9 cellular contexts compared by ENCODE assay signal in genomic region chr7:117871778-117872538, GRCh38. TPM values are rescaled to one million over a fixed set of nuclear protein-coding genes. Genes with fewer than 3 reads are reported as not detected.
A peak's percentile ranks its signal among the peaks of the same experiment; 100 is the strongest.
DNase-seq lines count a peak whose midpoint lies in the region; ATAC-seq lines count a peak whose summit lies in the region.
"Had no signal": no experiment of that assay in that cellular context is flagged by ENCODE, and none has a peak within 500 bp of the region (broad histone marks: within the 10 kb centered on the region; RNA-seq: fewer than 3 reads in every experiment).

No MANE protein-coding gene starts in this region.

- no peaks in the 10 kb centered on the region for H3K9me3 ChIP-seq in HAP-1

- in situ Hi-C loops in HAP-1 (cut with MboI; ENCODE audit: low sequenced_read_pairs) = no loop called here

- H3K36me3 ChIP-seq in HAP-1 (replicated peaks) = no peaks in the 10 kb centered on the region

- no peaks in the 10 kb centered on the region for H3K27me3 ChIP-seq in HAP-1 (ENCODE audit: low read depth)

- DNase-seq in HAP-1 (ENCODE audit: low spot score in 2 of 2) (peak; percentile 57 to 71), sciatic nerve (ENCODE audit: low spot score) (peak; percentile 61), NCI-H82 (lab: John Stamatoyannopoulos, UW) (no peak), OCI-M2 (lab: John Stamatoyannopoulos, UW; ENCODE audit: unreplicated experiment) (no peak), SK-N-DZ (ENCODE audit: low spot score) (no peak)

- H3K4me1 ChIP-seq in HAP-1 = peaks cover 33% of the 10 kb centered on the region

- H3K4me3 ChIP-seq in HAP-1 (peak overlapping the region; percentile 72), iPS-11a (ENCODE audit: low read depth, low read length) (peak overlapping the region; percentile 77)

- intact Hi-C loops in sciatic nerve (cut with DNase I) = no loop called here

- H3K27ac ChIP-seq in angular gyrus (ENCODE audit: low read depth, low read length) = peak overlapping the region; percentile 96
- H3K27ac ChIP-seq: epithelial cell of prostate had no signal

- ATAC-seq in sciatic nerve (peak; percentile 76), GM21526 (IDR thresholded peaks at IDR 0.05; ENCODE audit: low FRiP score, unreplicated experiment) (no peak)

RNA-seq across cellular contexts. Expression of gene CTTNBP2, which starts 1.3 kb away (rescaled TPM):
- 21.5 TPM for total RNA-seq in sciatic nerve
- polyA plus RNA-seq in SK-N-DZ (2014; cell fraction: cytosol; rRNA removed) = 0.02 and 0.22 TPM in 2 replicates
- 0.03 TPM in 1 of 2 replicates, not detected in the other for polyA plus RNA-seq in SK-N-DZ (2014; cell fraction: nucleus; rRNA removed)

Comparison
In these comparisons a context has a peak if more than half of its experiments do, and no peak if none do; other contexts are left out.
1. DNase-seq: peak in HAP-1 (2 of 2) and sciatic nerve (single experiment); none in NCI-H82 (single experiment), OCI-M2 (single experiment) and SK-N-DZ (single experiment).